Comparison of ENCODE assay signal across 8 cellular contexts in the genomic region with DNA sequence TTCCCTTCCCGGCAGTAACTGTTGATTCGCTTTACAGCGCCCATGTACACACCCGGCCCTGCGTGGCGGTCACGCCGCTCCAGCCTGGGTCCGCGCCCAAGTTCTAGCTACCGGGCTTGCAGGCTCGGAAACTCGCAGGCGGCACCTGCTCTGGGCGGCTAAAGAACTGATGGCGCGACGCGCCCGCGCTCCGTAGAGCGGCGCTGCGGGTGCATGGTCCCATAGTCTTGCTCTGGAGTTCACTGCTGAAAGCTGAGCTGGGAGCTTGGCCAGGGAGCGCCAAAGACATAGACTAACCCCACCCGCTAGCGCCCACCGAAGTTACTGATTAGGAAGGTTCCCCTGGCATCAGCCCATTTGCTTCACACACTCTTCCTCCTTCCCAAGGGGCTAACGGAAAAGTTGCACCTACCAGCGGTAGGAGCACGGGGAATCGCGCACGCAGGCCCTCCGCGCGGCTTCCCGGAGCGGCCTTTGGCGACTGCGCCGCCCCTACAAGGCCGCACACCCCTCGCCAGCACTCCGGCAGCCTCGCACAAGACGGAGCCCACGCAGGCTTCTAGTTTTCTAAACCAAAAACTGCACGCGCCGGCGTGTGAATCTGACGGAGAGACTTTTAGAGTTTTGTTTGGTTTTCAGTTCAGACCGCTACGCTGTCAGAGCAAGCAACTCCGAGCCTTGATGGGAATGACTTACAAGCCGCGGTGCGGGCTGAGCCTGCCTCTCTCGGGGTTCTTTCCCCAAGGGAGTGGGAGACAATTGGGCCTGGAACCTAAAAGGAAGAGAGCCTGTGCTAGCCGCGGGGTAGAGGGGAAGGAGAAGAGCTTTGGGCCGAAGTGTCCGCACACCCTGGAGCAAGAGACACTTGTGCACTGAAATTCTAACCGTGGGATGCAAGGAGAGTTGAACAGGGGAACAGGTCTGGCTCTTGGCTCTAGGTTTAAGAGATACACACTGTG. TPM values are rescaled to one million over a fixed set of nuclear protein-coding genes. Genes with fewer than 3 reads are reported as not detected.
DNase-seq lines count a peak whose midpoint lies in the region; ATAC-seq and TF ChIP-seq lines count a peak whose summit lies in the region.

No MANE protein-coding gene starts in this region.

- H3K9me3 ChIP-seq in neuron (ENCODE audit: low read length): no peaks in the 10 kb centered on the region

- no peaks in the 10 kb centered on the region for H3K9me3 Mint-ChIP-seq in activated naive CD4-positive, alpha-beta T cell treated with anti-CD3 and anti-CD28 coated beads for 36 hours
- no peaks in the 10 kb centered on the region for H3K9me3 Mint-ChIP-seq in activated CD8-positive, alpha-beta memory T cell treated with anti-CD3 and anti-CD28 coated beads, Interleukin-2, amount 10 ng/mL, durations not matched to agents 7 days and 5 days (ENCODE audit: low read depth)

- peaks cover 42% of the 10 kb centered on the region for H3K4me1 Mint-ChIP-seq in activated naive CD4-positive, alpha-beta T cell treated with anti-CD3 and anti-CD28 coated beads for 36 hours (ENCODE audit: low read depth)
- H3K4me1 Mint-ChIP-seq in activated CD8-positive, alpha-beta memory T cell treated with anti-CD3 and anti-CD28 coated beads, Interleukin-2, amount 10 ng/mL, durations not matched to agents 7 days and 5 days: peaks cover 35% of the 10 kb centered on the region

- H3K27ac Mint-ChIP-seq in activated naive CD4-positive, alpha-beta T cell treated with anti-CD3 and anti-CD28 coated beads for 36 hours: no peak overlapping the region
- H3K27ac Mint-ChIP-seq in activated CD8-positive, alpha-beta memory T cell treated with anti-CD3 and anti-CD28 coated beads, Interleukin-2, amount 10 ng/mL, durations not matched to agents 7 days and 5 days: peak overlapping the region; percentile 48

- DNase-seq in activated naive CD4-positive, alpha-beta T cell treated with anti-CD3 and anti-CD28 coated beads for 36 hours: peak; percentile 39
- DNase-seq in activated naive CD4-positive, alpha-beta T cell treated with anti-CD3 and anti-CD28 coated beads, Interleukin-2, amount 50 U/mL, for 16 hours: no peak
- DNase-seq in NB4 (ENCODE audit: low read depth) (peak; percentile 24), foreskin keratinocyte (peak in 1 of 2 donors; percentile 32), GM03348 (ENCODE audit: low spot score) (no peak)
- DNase-seq in activated CD8-positive, alpha-beta memory T cell treated with anti-CD3 and anti-CD28 coated beads, Interleukin-2, amount 10 ng/mL, durations not matched to agents 7 days and 5 days: no peak

- no peak for TF ChIP-seq POLR2A in NB4 (IDR thresholded peaks at IDR 0.05; ENCODE audit: extremely low read depth, insufficient read length)

- peaks cover 24% of the 10 kb centered on the region for H3K36me3 ChIP-seq in neuron (ENCODE audit: insufficient read depth, low read length)

- peaks cover 73% of the 10 kb centered on the region for H3K27me3 Mint-ChIP-seq in activated naive CD4-positive, alpha-beta T cell treated with anti-CD3 and anti-CD28 coated beads for 36 hours (ENCODE audit: low read depth)
- peaks cover 89% of the 10 kb centered on the region for H3K27me3 Mint-ChIP-seq in activated CD8-positive, alpha-beta memory T cell treated with anti-CD3 and anti-CD28 coated beads, Interleukin-2, amount 10 ng/mL, durations not matched to agents 7 days and 5 days

- CTCF ChIA-PET in activated naive CD4-positive, alpha-beta T cell treated with anti-CD3 and anti-CD28 coated beads for 36 hours (lab: Charles Lee): interaction anchor here (1.6 kb wide), 1 partner anchor 10 kb away, joined by 4 read pairs; no protein-coding TSS in a partner anchor
- CTCF ChIA-PET in activated CD8-positive, alpha-beta memory T cell treated with anti-CD3 and anti-CD28 coated beads, Interleukin-2, amount 10 ng/mL, durations not matched to agents 7 days and 5 days (lab: Charles Lee): interaction anchor here (0.6 kb wide), 1 partner anchor 1343 kb away, joined by 3 read pairs; no protein-coding TSS in a partner anchor

- no peak overlapping the region for H3K4me3 ChIP-seq in NB4 (ENCODE audit: low read depth, low read length)
- peak overlapping the region; percentile 76 for H3K4me3 ChIP-seq in neuron (ENCODE audit: low read length)

- H3K36me3 Mint-ChIP-seq in activated naive CD4-positive, alpha-beta T cell treated with anti-CD3 and anti-CD28 coated beads for 36 hours (ENCODE audit: low read depth): no peaks in the 10 kb centered on the region
- peaks cover 1% of the 10 kb centered on the region for H3K36me3 Mint-ChIP-seq in activated CD8-positive, alpha-beta memory T cell treated with anti-CD3 and anti-CD28 coated beads, Interleukin-2, amount 10 ng/mL, durations not matched to agents 7 days and 5 days

- intact Hi-C loops in activated naive CD4-positive, alpha-beta T cell treated with anti-CD3 and anti-CD28 coated beads for 36 hours (cut with micrococcal nuclease): loop anchor here (1.0 to 10.0 kb wide), 8 partner anchors 7 to 1936 kb away; a partner anchor contains a TSS

- ATAC-seq in activated CD8-positive, alpha-beta memory T cell treated with anti-CD3 and anti-CD28 coated beads, Interleukin-2, amount 10 ng/mL, durations not matched to agents 7 days and 5 days: peak; percentile 10
- ATAC-seq in foreskin keratinocyte (peak; percentile 17), HG03439 (IDR thresholded peaks at IDR 0.05; ENCODE audit: unreplicated experiment) (no peak)

- peaks cover 99% of the 10 kb centered on the region for H3K27me3 ChIP-seq in foreskin keratinocyte
- H3K27me3 ChIP-seq in neuron (ENCODE audit: insufficient read depth, low read length): no peaks in the 10 kb centered on the region

- H3K4me3 Mint-ChIP-seq in activated naive CD4-positive, alpha-beta T cell treated with anti-CD3 and anti-CD28 coated beads for 36 hours: peak overlapping the region; percentile 73
- peak overlapping the region; percentile 63 for H3K4me3 Mint-ChIP-seq in activated CD8-positive, alpha-beta memory T cell treated with anti-CD3 and anti-CD28 coated beads, Interleukin-2, amount 10 ng/mL, durations not matched to agents 7 days and 5 days

- H2AFZ ChIP-seq in neuron (ENCODE audit: low read depth, low read length): no peak overlapping the region

- no peak overlapping the region for H3K27ac ChIP-seq in foreskin keratinocyte

- no peak for TF ChIP-seq CTCF in NB4 (IDR thresholded peaks at IDR 0.05; ENCODE audit: low read depth, low read length)
- TF ChIP-seq CTCF in foreskin keratinocyte (conservative IDR thresholded peaks at IDR 0.05): peak; percentile 12

- H3K4me1 ChIP-seq in foreskin keratinocyte (peaks cover 8% of the 10 kb centered on the region), neuron (ENCODE audit: insufficient read depth, low read length) (peaks cover 24% of the 10 kb centered on the region)

RNA-seq across cellular contexts. Expression of a gene that starts 1.0 kb away (rescaled TPM):
- not detected for total RNA-seq in activated naive CD4-positive, alpha-beta T cell treated with anti-CD3 and anti-CD28 coated beads for 36 hours
- not detected for total RNA-seq in activated CD8-positive, alpha-beta memory T cell treated with anti-CD3 and anti-CD28 coated beads, Interleukin-2, amount 10 ng/mL, durations not matched to agents 7 days and 5 days
- not detected in 2 replicates for total RNA-seq in foreskin keratinocyte
- not detected in 2 replicates for polyA plus RNA-seq in foreskin keratinocyte

Comparison
In these comparisons a context has a peak if more than half of its experiments do, and no peak if none do; other contexts are left out.
1. DNase-seq: peak in activated naive CD4-positive, alpha-beta T cell treated with anti-CD3 and anti-CD28 coated beads for 36 hours (single experiment) and NB4 (single experiment); none in activated naive CD4-positive, alpha-beta T cell treated with anti-CD3 and anti-CD28 coated beads, Interleukin-2, amount 50 U/mL, for 16 hours (single experiment), activated CD8-positive, alpha-beta memory T cell treated with anti-CD3 and anti-CD28 coated beads, Interleukin-2, amount 10 ng/mL, durations not matched to agents 7 days and 5 days (single experiment) and GM03348 (single experiment).